Comparison of ENCODE assay signal across 7 cellular contexts in genomic region chrX:15854080-15854655, GRCh38.
DNase-seq lines count a peak whose midpoint lies in the region; ATAC-seq and TF ChIP-seq lines count a peak whose summit lies in the region.

No MANE protein-coding gene starts in this region.

- no peaks in the 10 kb centered on the region for H3K36me3 ChIP-seq in mucosa of rectum (ENCODE audit: control insufficient read depth in 2 of 2, insufficient read depth in 2 of 2, low read length in 2 of 2)

- DNase-seq in NCI-H510A treated with DMSO at 0.1 percent for 48 hours (lab: John Stamatoyannopoulos, UW) (peak; percentile 25), activated T-cell treated with anti-CD3 and anti-CD28 coated beads for 4 hours (peak; percentile 14), epithelial cell of esophagus (ENCODE audit: low read depth) (no peak)
- DNase-seq in stimulated activated naive CD4-positive, alpha-beta T cell treated with Interleukin-2 at 50 U/mL for 16 hours (lab: John Stamatoyannopoulos, UW) = peak; percentile 9

- H3K4me3 ChIP-seq in epithelial cell of esophagus (ENCODE audit: low read length) (peak overlapping the region; percentile 50), mucosa of rectum (ENCODE audit: low read length in 2 of 2) (peak overlapping the region; percentile 60 to 81)

- ATAC-seq in GM18517 (IDR thresholded peaks at IDR 0.05; ENCODE audit: unreplicated experiment) (peak; percentile 20), HG02798 (IDR thresholded peaks at IDR 0.05; ENCODE audit: poor library complexity, unreplicated experiment) (peak; percentile 40)

- peaks cover 6 to 9% of the 10 kb centered on the region in 2 donors for H3K4me1 ChIP-seq in mucosa of rectum (ENCODE audit: control insufficient read depth in 2 of 2, insufficient read depth in 2 of 2, low read length in 2 of 2)

- peak overlapping the region; percentile 59 to 75 for H3K27ac ChIP-seq in mucosa of rectum (ENCODE audit: low read depth in 2 of 2, low read length in 2 of 2)

- H3K9me3 ChIP-seq in mucosa of rectum (ENCODE audit: control insufficient read depth in 2 of 2, low read length in 2 of 2) = no peaks in the 10 kb centered on the region

- H3K9ac ChIP-seq in mucosa of rectum (ENCODE audit: low read depth in 1 of 2, low read length in 2 of 2) = peak overlapping the region; percentile 52 to 58

- TF ChIP-seq CTCF in epithelial cell of esophagus (IDR thresholded peaks at IDR 0.05; ENCODE audit: insufficient read depth, low read depth, low read length, missing control alignments) = no peak

- peaks cover 0 to 2% of the 10 kb centered on the region in 2 donors for H3K27me3 ChIP-seq in mucosa of rectum (ENCODE audit: control insufficient read depth in 2 of 2, insufficient read depth in 2 of 2, low read length in 2 of 2)
